20 cellular contexts compared by ENCODE assay signal in genomic region chr5:88488566-88488965, GRCh38.
"Had no signal": no experiment of that assay in that cellular context is flagged by ENCODE, and none has a peak within 500 bp of the region (broad histone marks: within the 10 kb centered on the region; RNA-seq: fewer than 3 reads in every experiment).

No MANE protein-coding gene starts in this region.

- H3K27me3 Mint-ChIP-seq: IgD-negative memory B cell had no signal

- H3K27ac ChIP-seq: HL-60, KMS-11 had no signal

- H3K4me2 ChIP-seq: KMS-11, SK-N-SH had no signal

- H3K4me1 Mint-ChIP-seq: IgD-negative memory B cell had no signal

- H3K4me3 Mint-ChIP-seq: IgD-negative memory B cell had no signal

- H3K9ac ChIP-seq: KMS-11, SK-N-SH had no signal

- H3K27ac Mint-ChIP-seq: IgD-negative memory B cell had no signal

- H3K4me3 ChIP-seq: K562 had no signal

- DNase-seq: Kasumi-1, MM.1S, NCI-H1092 treated with DMSO at 0.1 percent for 48 hours, NCI-H1436, NCI-H187, NCI-H2029 treated with DMSO at 0.1 percent for 48 hours, NCI-H2171 treated with DMSO at 0.1 percent for 48 hours, NCI-H345, NCI-H446 treated with DMSO at 0.1 percent for 48 hours, NCI-H510A treated with DMSO at 0.1 percent for 48 hours, NCI-H526, NCI-H748 treated with DMSO at 0.1 percent for 48 hours, Right ventricle myocardium superior, RPMI8226, SIG-M5, SK-N-SH had no signal

- H3K9me3 Mint-ChIP-seq: IgD-negative memory B cell had no signal

- H3K9me3 ChIP-seq: SK-N-SH had no signal
